8 cellular contexts compared by ENCODE assay signal in genomic region chr19:18919086-18919894, GRCh38. TPM values are rescaled to one million over a fixed set of nuclear protein-coding genes. Genes with fewer than 3 reads are reported as not detected.
DNase-seq lines count a peak whose midpoint lies in the region; ATAC-seq and TF ChIP-seq lines count a peak whose summit lies in the region.

Gene COPE, minus strand, starts transcription at chr19:18919387. Its CDS starts 39 bp downstream, at chr19:18919348.
Gene DDX49, plus strand, starts transcription at chr19:18919715. Its CDS starts 27 bp downstream, at chr19:18919742.

- H3K27ac ChIP-seq in SK-N-MC (peak within 1 kb of the TSS; percentile 76; the same call in 1 of the 2 replicates), gastroesophageal sphincter (peak within 1 kb of the TSS; percentile 87 to 94 (median 92)), neutrophil (peak within 1 kb of the TSS; percentile 91), substantia nigra (ENCODE audit: low read depth, low read length, poor library complexity, severe bottlenecking) (peak within 1 kb of the TSS; percentile 79)

- H3K9ac ChIP-seq in SK-N-MC (ENCODE audit: insufficient read length), result peak within 1 kb of the TSS; percentile 87

- H3K36me3 ChIP-seq in SK-N-MC (ENCODE audit: insufficient read depth, low read length), result peaks cover 16% of the 10 kb centered on the region; the same call in 1 of the 2 replicates
- peaks cover 0 to 48% of the 10 kb centered on the region in 2 donors for H3K36me3 ChIP-seq in gastroesophageal sphincter
- peaks cover 47% of the 10 kb centered on the region for H3K36me3 ChIP-seq in neutrophil

- no peaks in the 10 kb centered on the region for H3K9me3 Mint-ChIP-seq in activated naive CD4-positive, alpha-beta T cell treated with anti-CD3 and anti-CD28 coated beads, Interleukin-2, amount 10 ng/mL, durations not matched to agents 7 days and 5 days

- no peaks in the 10 kb centered on the region for H3K27me3 Mint-ChIP-seq in activated naive CD4-positive, alpha-beta T cell treated with anti-CD3 and anti-CD28 coated beads, Interleukin-2, amount 10 ng/mL, durations not matched to agents 7 days and 5 days

- peak within 1 kb of the TSS; percentile 97 for H3K4me3 ChIP-seq in HFF-Myc (replicated peaks; ENCODE audit: low read depth, low read length)
- peak within 1 kb of the TSS; percentile 100 for H3K4me3 ChIP-seq in NB4 (ENCODE audit: low read depth, low read length)
- peak within 1 kb of the TSS; percentile 97 for H3K4me3 ChIP-seq in SK-N-MC
- peak within 1 kb of the TSS; percentile 94 for H3K4me3 ChIP-seq in gastroesophageal sphincter
- H3K4me3 ChIP-seq in neutrophil (ENCODE audit: low read depth in 1 of 2, low read length in 1 of 2), result peak within 1 kb of the TSS; percentile 85 to 96

- peaks cover 25% of the 10 kb centered on the region for H3K36me3 Mint-ChIP-seq in activated naive CD4-positive, alpha-beta T cell treated with anti-CD3 and anti-CD28 coated beads, Interleukin-2, amount 10 ng/mL, durations not matched to agents 7 days and 5 days

- no peak for TF ChIP-seq EP300 in gastroesophageal sphincter (IDR thresholded peaks at IDR 0.05)

- H3K27me3 ChIP-seq in gastroesophageal sphincter (no peaks in the 10 kb centered on the region), neutrophil (no peaks in the 10 kb centered on the region)

- peak within 1 kb of the TSS; percentile 84 for H3K4me3 Mint-ChIP-seq in activated naive CD4-positive, alpha-beta T cell treated with anti-CD3 and anti-CD28 coated beads, Interleukin-2, amount 10 ng/mL, durations not matched to agents 7 days and 5 days

- peaks cover 36% of the 10 kb centered on the region for H3K4me1 Mint-ChIP-seq in activated naive CD4-positive, alpha-beta T cell treated with anti-CD3 and anti-CD28 coated beads, Interleukin-2, amount 10 ng/mL, durations not matched to agents 7 days and 5 days

- H3K4me1 ChIP-seq in gastroesophageal sphincter, result peaks cover 0 to 59% (median 20%) of the 10 kb centered on the region in 3 donors
- peaks cover 25 to 29% of the 10 kb centered on the region in 2 experiments for H3K4me1 ChIP-seq in neutrophil (ENCODE audit: control insufficient read depth in 1 of 2, insufficient read depth in 1 of 2, low read depth in 1 of 2, low read length in 1 of 2)

- H3K27ac Mint-ChIP-seq in activated naive CD4-positive, alpha-beta T cell treated with anti-CD3 and anti-CD28 coated beads, Interleukin-2, amount 10 ng/mL, durations not matched to agents 7 days and 5 days, result peak within 1 kb of the TSS; percentile 90

- H3K9me3 ChIP-seq in SK-N-MC (ENCODE audit: low read depth, low read length) (no peaks in the 10 kb centered on the region), gastroesophageal sphincter (no peaks in the 10 kb centered on the region), neutrophil (no peaks in the 10 kb centered on the region)

- TF ChIP-seq POLR2A in NB4 (IDR thresholded peaks at IDR 0.05; ENCODE audit: extremely low read depth, insufficient read length) (peak; percentile 63), gastroesophageal sphincter (IDR thresholded peaks at IDR 0.05) (peak; percentile 74 to 84)

- TF ChIP-seq CTCF in HFF-Myc (IDR thresholded peaks at IDR 0.05; ENCODE audit: low read depth, low read length, missing control alignments) (no peak), NB4 (IDR thresholded peaks at IDR 0.05; ENCODE audit: low read depth, low read length) (no peak), gastroesophageal sphincter (IDR thresholded peaks at IDR 0.05) (peak in 2 of 4 experiments; percentile 19 to 28), neutrophil (IDR thresholded peaks at IDR 0.05) (peak; percentile 28)

- DNase-seq in GM03348 (ENCODE audit: low spot score) (peak; percentile 99), HFF-Myc (ENCODE audit: extremely low read depth, low read depth) (peak; percentile 100), NB4 (ENCODE audit: low read depth) (peak; percentile 100), SK-N-MC (ENCODE audit: low read depth, low spot score) (peak; percentile 100), substantia nigra (lab: John Stamatoyannopoulos, UW) (peak; percentile 86 to 100 (median 98))
- peak; percentile 99 for DNase-seq in activated naive CD4-positive, alpha-beta T cell treated with anti-CD3 and anti-CD28 coated beads, Interleukin-2, amount 10 ng/mL, durations not matched to agents 7 days and 5 days

- WGBS in gastroesophageal sphincter (ENCODE audit: low coverage in 1 of 2), 2 donors, result 0% methylated on average over 7 to 20 of the region's 71 CpGs

- CTCF ChIA-PET in activated naive CD4-positive, alpha-beta T cell treated with anti-CD3 and anti-CD28 coated beads, Interleukin-2, amount 10 ng/mL, durations not matched to agents 7 days and 5 days (lab: Charles Lee), result interaction anchor here (0.6 to 1.4 kb wide), 4 partner anchors 12 to 399 kb away, joined by 3 to 4 read pairs (median 3); no protein-coding TSS in a partner anchor

- peak; percentile 100 for ATAC-seq in gastroesophageal sphincter

RNA-seq across cellular contexts. Expression of gene COPE, which starts in this region (rescaled TPM):
- 100 to 1,000 TPM; 121 to 195 (median 152) TPM for total RNA-seq in gastroesophageal sphincter

RNA-seq across cellular contexts. Expression of gene DDX49, which starts in this region (rescaled TPM):
- 10 to 100 TPM; 36.1 to 61.0 (median 46.9) TPM for total RNA-seq in gastroesophageal sphincter

Comparison
In these comparisons a context has a peak if more than half of its experiments do, and no peak if none do; other contexts are left out.
1. Peak in every context shown above with its lines: DNase-seq, ATAC-seq, H3K4me3 ChIP-seq and H3K27ac ChIP-seq.